In genomic region chr5:138438003-138438723, GRCh38 we compare ENCODE assay signal across 2 cellular contexts.
TF ChIP-seq lines count a peak whose summit lies in the region.

No MANE protein-coding gene starts in this region.

TF ChIP-seq in SK-N-SH, 30 proteins besides CTCF, POLR2A, EP300 and RAD21 (continued from another document):
- TF ChIP-seq IRF3 (IDR thresholded peaks at IDR 0.05; ENCODE audit: low read depth, low read length) (no peak), TCF12 (IDR thresholded peaks at IDR 0.05) (no peak), ZBTB33 (IDR thresholded peaks at IDR 0.05; ENCODE audit: borderline replicate concordance, low read depth) (no peak), USF1 (IDR thresholded peaks at IDR 0.05; ENCODE audit: borderline replicate concordance, low read depth) (no peak), NFIC (IDR thresholded peaks at IDR 0.05; ENCODE audit: borderline replicate concordance) (no peak), EZH2phosphoT487 (IDR thresholded peaks at IDR 0.05; ENCODE audit: borderline replicate concordance, low read depth) (no peak), GATA2 (CRISPR knock-in tag; IDR thresholded peaks at IDR 0.05) (no peak), NRF1 (IDR thresholded peaks at IDR 0.05; ENCODE audit: low read depth, low read length) (no peak)
TF ChIP-seq in SK-N-SH: peak in this region for 0.

TF ChIP-seq in SK-N-SH treated with all-trans-retinoic acid at 6 μM for 48 hours, 23 proteins besides CTCF, POLR2A, EP300 and RAD21 (continued from another document):
- TF ChIP-seq POU6F1 (CRISPR knock-in tag; IDR thresholded peaks at IDR 0.05; ENCODE audit: borderline replicate concordance, low read depth): no peak
- no peak for TF ChIP-seq ZNF8 (CRISPR knock-in tag; IDR thresholded peaks at IDR 0.05)
- no peak for TF ChIP-seq ESRRG (CRISPR knock-in tag; IDR thresholded peaks at IDR 0.05)
- no peak for TF ChIP-seq RARB (CRISPR knock-in tag; IDR thresholded peaks at IDR 0.05)
